ENCODE assay signal across 8 cellular contexts in genomic region chr19:511101-511841, GRCh38. TPM values are rescaled to one million over a fixed set of nuclear protein-coding genes. Genes with fewer than 3 reads are reported as not detected.
DNase-seq lines count a peak whose midpoint lies in the region; ATAC-seq and TF ChIP-seq lines count a peak whose summit lies in the region.

No MANE protein-coding gene starts in this region.

- no peak overlapping the region for H3K9ac ChIP-seq in mammary epithelial cell (ENCODE audit: insufficient read depth, low read length)
- no peak overlapping the region for H3K9ac ChIP-seq in SK-N-SH

- H3K9me2 ChIP-seq in SK-N-SH = no peaks in the 10 kb centered on the region

- peaks cover 49% of the 10 kb centered on the region for H3K4me1 ChIP-seq in CD8-positive, alpha-beta memory T cell (ENCODE audit: insufficient read depth, low read length)
- H3K4me1 ChIP-seq in mammary epithelial cell (ENCODE audit: insufficient read depth, low read length) (peaks cover 17% of the 10 kb centered on the region), mesodermal cell (ENCODE audit: control insufficient read depth, insufficient read depth, low read length, poor library complexity, severe bottlenecking) (peaks cover 15% of the 10 kb centered on the region), SK-N-SH (ENCODE audit: control insufficient read depth in 1 of 2, insufficient read depth in 2 of 2, low read depth in 1 of 2, low read length in 1 of 2) (peaks cover 2 to 12% of the 10 kb centered on the region in 2 experiments; a peak in 1 of 4 replicates)

- H3K27me3 Mint-ChIP-seq in CD8-positive, alpha-beta memory T cell = peaks cover 0 to 1% of the 10 kb centered on the region in 2 donors
- no peaks in the 10 kb centered on the region for H3K27me3 Mint-ChIP-seq in activated B cell treated with CpG ODN at 0.5 μM for 24 hours

- H3K4me2 ChIP-seq in mammary epithelial cell (ENCODE audit: insufficient read depth, low read depth, low read length) (no peak overlapping the region), SK-N-SH (no peak overlapping the region)

- H3K27ac Mint-ChIP-seq in CD8-positive, alpha-beta memory T cell = peak overlapping the region; percentile 95 to 100 (median 100)
- H3K27ac Mint-ChIP-seq in activated B cell treated with CpG ODN at 0.5 μM for 24 hours = peak overlapping the region; percentile 84

- DNase-seq in CD8-positive, alpha-beta memory T cell = peak; percentile 87 to 97 (median 95)
- DNase-seq in NCI-H1436 (lab: John Stamatoyannopoulos, UW) = peak; percentile 98
- no peak for DNase-seq in activated B cell treated with CpG ODN at 0.5 μM for 24 hours
- peak; percentile 67 for DNase-seq in mammary epithelial cell
- peak; percentile 61 to 75 for DNase-seq in stimulated activated CD8-positive, alpha-beta memory T cell treated with anti-CD3 and anti-CD28 coated beads, Interleukin-7, amount 100 ng/mL, for 48 hours (ENCODE audit: extremely low read depth in 1 of 2, low read depth in 1 of 2)
- no peak for DNase-seq in SK-N-SH

- peaks cover 17% of the 10 kb centered on the region for H3K79me2 ChIP-seq in mammary epithelial cell (ENCODE audit: insufficient read depth, low read length)
- peaks cover 18% of the 10 kb centered on the region for H3K79me2 ChIP-seq in SK-N-SH (ENCODE audit: insufficient read depth)

- peaks cover 5% of the 10 kb centered on the region for H3F3A ChIP-seq in SK-N-SH (replicated peaks; ENCODE audit: insufficient read depth)

- H3K9me3 Mint-ChIP-seq in CD8-positive, alpha-beta memory T cell = no peaks in the 10 kb centered on the region
- H3K9me3 Mint-ChIP-seq in activated B cell treated with CpG ODN at 0.5 μM for 24 hours = no peaks in the 10 kb centered on the region

- TF ChIP-seq RAD21 in SK-N-SH (IDR thresholded peaks at IDR 0.05; ENCODE audit: low read length) = no peak

- peak overlapping the region; percentile 84 for H3K4me3 ChIP-seq in CD8-positive, alpha-beta memory T cell (ENCODE audit: low read length)
- H3K4me3 ChIP-seq in mammary epithelial cell (replicated peaks in 1 of 3; ENCODE audit: insufficient read depth in 1 of 3, low read depth in 2 of 3, low read length in 3 of 3) (no peak overlapping the region), mesodermal cell (ENCODE audit: extremely low read depth, insufficient read depth, low read length, poor library complexity, severe bottlenecking) (peak overlapping the region; percentile 14), SK-N-SH (ENCODE audit: low read depth in 2 of 2, low read length in 1 of 2) (no peak overlapping the region)

- in situ Hi-C loops in mammary epithelial cell (cut with MboI; ENCODE audit: low sequenced_read_pairs in 2 of 2) = no loop called here

- intact Hi-C loops in activated B cell treated with CpG ODN at 0.5 μM for 24 hours (cut with micrococcal nuclease) (loop anchor here (5.0 kb wide), 1 partner anchor 121 kb away; the partner anchor contains the start of gene POLRMT), mammary epithelial cell (cut with micrococcal nuclease) (no loop called here)

- no peaks in the 10 kb centered on the region for H3K27me3 ChIP-seq in CD8-positive, alpha-beta memory T cell (ENCODE audit: insufficient read depth, low read length, poor library complexity, severe bottlenecking)
- H3K27me3 ChIP-seq in mammary epithelial cell (ENCODE audit: insufficient read depth, low read length) (no peaks in the 10 kb centered on the region), SK-N-SH (ENCODE audit: insufficient read depth) (no peaks in the 10 kb centered on the region)

- dilution Hi-C loops in mammary epithelial cell (cut with HindIII; ENCODE audit: low sequenced_read_pairs) = no loop called here

- no peaks in the 10 kb centered on the region for H3K36me3 ChIP-seq in CD8-positive, alpha-beta memory T cell (ENCODE audit: insufficient read depth, low read length)
- H3K36me3 ChIP-seq in mammary epithelial cell (ENCODE audit: insufficient read depth, low read length) (no peaks in the 10 kb centered on the region), mesodermal cell (ENCODE audit: control insufficient read depth, insufficient read depth, low read length) (peaks cover 20% of the 10 kb centered on the region), SK-N-SH (replicated peaks in 1 of 2; ENCODE audit: control insufficient read depth in 1 of 2, insufficient read depth in 2 of 2, low read length in 1 of 2) (peaks cover 0 to 5% of the 10 kb centered on the region in 2 experiments)

- H2AFZ ChIP-seq in mammary epithelial cell (ENCODE audit: low read depth, low read length) (no peak overlapping the region), SK-N-SH (ENCODE audit: low read depth) (no peak overlapping the region)

- no peaks in the 10 kb centered on the region for H3K9me3 ChIP-seq in CD8-positive, alpha-beta memory T cell (ENCODE audit: low read length)
- no peaks in the 10 kb centered on the region for H3K9me3 ChIP-seq in mammary epithelial cell (replicated peaks; ENCODE audit: insufficient read depth, low read length)
- H3K9me3 ChIP-seq in mesodermal cell (ENCODE audit: control insufficient read depth, low read length) = no peaks in the 10 kb centered on the region
- H3K9me3 ChIP-seq in SK-N-SH = no peaks in the 10 kb centered on the region

- TF ChIP-seq EP300 in SK-N-SH (IDR thresholded peaks at IDR 0.05; ENCODE audit: borderline replicate concordance in 1 of 2, low read depth in 1 of 2, low read length in 1 of 2) = no peak

- peak overlapping the region; percentile 97 for H3K27ac ChIP-seq in CD8-positive, alpha-beta memory T cell (ENCODE audit: low read depth, low read length)
- H3K27ac ChIP-seq in mammary epithelial cell (ENCODE audit: insufficient read depth, low read depth, low read length) (no peak overlapping the region), mesodermal cell (ENCODE audit: low read depth, low read length, severe bottlenecking) (peak overlapping the region; percentile 87), SK-N-SH (ENCODE audit: low read depth in 2 of 2, low read length in 1 of 2) (no peak overlapping the region)

- WGBS in mammary epithelial cell (ENCODE audit: low coverage, missing lambda C conversion rate) = 73% methylated on average over 21 of the region's 29 CpGs
- 13 to 16% methylated on average over 14 to 25 of the region's 29 CpGs for WGBS in mesodermal cell (ENCODE audit: insufficient coverage in 2 of 2), 2 experiments
- 90% methylated on average over 18 of the region's 29 CpGs for WGBS in SK-N-SH (ENCODE audit: low lambda C conversion rate)

- TF ChIP-seq CTCF in activated B cell treated with CpG ODN at 0.5 μM for 24 hours (IDR thresholded peaks at IDR 0.05) (no peak), mammary epithelial cell (conservative IDR thresholded peaks at IDR 0.05 in 1 of 2, IDR thresholded peaks at IDR 0.05 in 1 of 2; ENCODE audit: extremely low read depth in 1 of 2, insufficient read depth in 1 of 2, low read depth in 1 of 2, low read length in 2 of 2) (no peak), SK-N-SH (IDR thresholded peaks at IDR 0.05) (no peak)

- peaks cover 0 to 14% (median 7%) of the 10 kb centered on the region in 3 donors for H3K36me3 Mint-ChIP-seq in CD8-positive, alpha-beta memory T cell
- H3K36me3 Mint-ChIP-seq in activated B cell treated with CpG ODN at 0.5 μM for 24 hours (ENCODE audit: low read depth) = peaks cover 12% of the 10 kb centered on the region

- H4K20me1 ChIP-seq in mammary epithelial cell (ENCODE audit: insufficient read depth, low read length) (no peaks in the 10 kb centered on the region), SK-N-SH (ENCODE audit: insufficient read depth) (peaks cover 5% of the 10 kb centered on the region; the same call in 1 of the 2 replicates)

- POLR2A ChIA-PET in CD8-positive, alpha-beta memory T cell (lab: Charles Lee) = interaction anchor here (0.8 to 2.6 kb wide), 6 partner anchors 10 to 758 kb away, joined by 3 to 18 read pairs (median 5); partner anchors contain the start of genes CDC34 and CIRBP
- POLR2A ChIA-PET in activated B cell treated with CpG ODN at 0.5 μM for 24 hours (lab: Charles Lee) = interaction anchor here (0.6 to 2.3 kb wide), 8 partner anchors 9 to 1525 kb away, joined by 3 to 23 read pairs (median 4); partner anchors contain the start of gene CDC34
- POLR2A ChIA-PET in SK-N-SH (lab: Yijun Ruan, JAX) = interaction anchor here (0.7 kb wide), 2 partner anchors 17 to 20 kb away, joined by 3 read pairs; no protein-coding TSS in a partner anchor

- H3K4me1 Mint-ChIP-seq in CD8-positive, alpha-beta memory T cell = peaks cover 35 to 59% (median 52%) of the 10 kb centered on the region in 3 donors
- H3K4me1 Mint-ChIP-seq in activated B cell treated with CpG ODN at 0.5 μM for 24 hours = peaks cover 40% of the 10 kb centered on the region

- H3K4me3 Mint-ChIP-seq in CD8-positive, alpha-beta memory T cell = peak overlapping the region; percentile 83 to 95 (median 90)
- H3K4me3 Mint-ChIP-seq in activated B cell treated with CpG ODN at 0.5 μM for 24 hours = peak overlapping the region; percentile 74

- CTCF ChIA-PET in CD8-positive, alpha-beta memory T cell (lab: Charles Lee) = interaction anchor here (0.5 to 4.7 kb wide), 30 partner anchors 8 to 766 kb away, joined by 3 to 55 read pairs (median 4); partner anchors contain the start of genes BSG, CDC34, GZMM and MADCAM1
- CTCF ChIA-PET in activated B cell treated with CpG ODN at 0.5 μM for 24 hours (lab: Charles Lee) (interaction anchor here (0.7 to 2.2 kb wide), 9 partner anchors 11 to 233 kb away, joined by 3 to 11 read pairs (median 5); partner anchors contain the start of gene CDC34), mammary epithelial cell (lab: Charles Lee; ENCODE audit: low non-redundant PET) (interaction anchor here (0.6 to 0.9 kb wide), 3 partner anchors 17 to 242 kb away, joined by 3 to 6 read pairs (median 3); no protein-coding TSS in a partner anchor), SK-N-SH (lab: Yijun Ruan, JAX) (interaction anchor here (0.6 to 3.6 kb wide), 27 partner anchors 12 to 429 kb away, joined by 3 to 71 read pairs (median 5); partner anchors contain the start of genes CDC34 and SHC2)

- no TSS peak for BruUV-seq in mammary epithelial cell (replicated peaks; lab: Mats Ljungman, UMichigan)

- no peak for ATAC-seq in activated B cell treated with CpG ODN at 0.5 μM for 24 hours (ENCODE audit: low read depth)
- no peak for ATAC-seq in HG02840 (IDR thresholded peaks at IDR 0.05; ENCODE audit: low FRiP score, unreplicated experiment)

RNA-seq across cellular contexts. Expression of gene TPGS1, which starts 4.0 kb away (rescaled TPM):
- total RNA-seq in CD8-positive, alpha-beta memory T cell = 10 to 100 TPM; 18.6 to 20.0 TPM
- polyA plus RNA-seq in CD8-positive, alpha-beta memory T cell = 50.3 TPM
- total RNA-seq in activated B cell treated with CpG ODN at 0.5 μM for 24 hours = 20.3 and 23.8 TPM in 2 replicates
- total RNA-seq in mammary epithelial cell = 10 to 100 TPM; 15.2 to 29.2 TPM
- 4.2 TPM for polyA plus RNA-seq in mammary epithelial cell
- polyA minus RNA-seq in mammary epithelial cell = 1.4 TPM
- polyA plus RNA-seq in mesodermal cell (2013, experiment 1 of 2) = 17.5 TPM
- polyA plus RNA-seq in mesodermal cell (2013, experiment 2 of 2) = 12.8 TPM
- 28.3 and 31.0 TPM in 2 replicates for polyA plus RNA-seq in SK-N-SH (2012; rRNA removed)
- 11.8 and 22.1 TPM in 2 replicates for polyA plus RNA-seq in SK-N-SH (2012; cell fraction: cytosol; rRNA removed)
- 20.6 and 30.9 TPM in 2 replicates for polyA plus RNA-seq in SK-N-SH (2012; cell fraction: nucleus; rRNA removed)

RNA-seq across cellular contexts. Expression of gene MADCAM1, which starts 15.0 kb away (rescaled TPM):
- total RNA-seq in CD8-positive, alpha-beta memory T cell = under 1 TPM; 0.33 to 0.44 TPM
- 0.12 TPM for polyA plus RNA-seq in CD8-positive, alpha-beta memory T cell
- total RNA-seq in activated B cell treated with CpG ODN at 0.5 μM for 24 hours (0.40 and 0.76 TPM in 2 replicates), mammary epithelial cell (under 1 TPM in 1 of 2 donors, not detected in 1; 0.33 TPM)
- polyA plus RNA-seq in mammary epithelial cell (0.02 TPM), SK-N-SH (2012; rRNA removed) (0.63 and 0.81 TPM in 2 replicates)
- not detected for polyA minus RNA-seq in mammary epithelial cell
- polyA plus RNA-seq in mesodermal cell (2013, experiment 1 of 2) = 0.70 TPM
- polyA plus RNA-seq in mesodermal cell (2013, experiment 2 of 2) = 0.25 TPM
- 0.14 TPM in 2 replicates for polyA plus RNA-seq in SK-N-SH (2012; cell fraction: cytosol; rRNA removed)
- 3.7 and 8.3 TPM in 2 replicates for polyA plus RNA-seq in SK-N-SH (2012; cell fraction: nucleus; rRNA removed)

RNA-seq across cellular contexts. Expression of gene CDC34, which starts 20.3 kb away (rescaled TPM):
- 10 to 100 TPM; 56.9 to 57.8 TPM for total RNA-seq in CD8-positive, alpha-beta memory T cell
- polyA plus RNA-seq in CD8-positive, alpha-beta memory T cell = 46.9 TPM
- total RNA-seq in activated B cell treated with CpG ODN at 0.5 μM for 24 hours (19.8 and 23.1 TPM in 2 replicates), mammary epithelial cell (10 to 100 TPM; 52.8 to 68.5 TPM)
- polyA plus RNA-seq in mammary epithelial cell (50.3 TPM), SK-N-SH (2012; rRNA removed) (69.2 and 96.7 TPM in 2 replicates)
- 24.4 TPM for polyA minus RNA-seq in mammary epithelial cell
- polyA plus RNA-seq in mesodermal cell (2013, experiment 1 of 2) = 170 TPM
- 138 TPM for polyA plus RNA-seq in mesodermal cell (2013, experiment 2 of 2)
- 48.9 and 66.0 TPM in 2 replicates for polyA plus RNA-seq in SK-N-SH (2012; cell fraction: cytosol; rRNA removed)
- 83.8 and 200 TPM in 2 replicates for polyA plus RNA-seq in SK-N-SH (2012; cell fraction: nucleus; rRNA removed)

RNA-seq across cellular contexts. Expression of gene GZMM, which starts 32.6 kb away (rescaled TPM):
- total RNA-seq in CD8-positive, alpha-beta memory T cell = 10 to 100 TPM; 48.8 to 50.5 TPM
- polyA plus RNA-seq in CD8-positive, alpha-beta memory T cell = 327 TPM
- total RNA-seq in activated B cell treated with CpG ODN at 0.5 μM for 24 hours (0.22 TPM in 1 of 2 replicates, not detected in the other), mammary epithelial cell (not detected)
- polyA plus RNA-seq in mammary epithelial cell (not detected), SK-N-SH (2012; rRNA removed) (not detected in 2 replicates)
- polyA minus RNA-seq in mammary epithelial cell = not detected
- polyA plus RNA-seq in mesodermal cell (2013, experiment 1 of 2) = not detected
- not detected for polyA plus RNA-seq in mesodermal cell (2013, experiment 2 of 2)
- polyA plus RNA-seq in SK-N-SH (2012; cell fraction: cytosol; rRNA removed) = 0.06 TPM in 1 of 2 replicates, not detected in the other
- polyA plus RNA-seq in SK-N-SH (2012; cell fraction: nucleus; rRNA removed) = 0.07 and 0.11 TPM in 2 replicates

RNA-seq across cellular contexts. Expression of gene SHC2, which starts 50.4 kb away (rescaled TPM):
- total RNA-seq in CD8-positive, alpha-beta memory T cell = under 1 TPM; 0.11 to 0.13 TPM
- not detected for polyA plus RNA-seq in CD8-positive, alpha-beta memory T cell
- 0.24 TPM in 1 of 2 replicates, not detected in the other for total RNA-seq in activated B cell treated with CpG ODN at 0.5 μM for 24 hours
- total RNA-seq in mammary epithelial cell = 1 to 10 TPM in 1 of 2 donors, under 1 TPM in 1; 0.68 to 1.3 TPM
- 0.10 TPM for polyA plus RNA-seq in mammary epithelial cell
- polyA minus RNA-seq in mammary epithelial cell = not detected
- 48.6 TPM for polyA plus RNA-seq in mesodermal cell (2013, experiment 1 of 2)
- polyA plus RNA-seq in mesodermal cell (2013, experiment 2 of 2) = 39.2 TPM
- 0.64 and 0.80 TPM in 2 replicates for polyA plus RNA-seq in SK-N-SH (2012; rRNA removed)
- polyA plus RNA-seq in SK-N-SH (2012; cell fraction: cytosol; rRNA removed) = 0.22 and 0.45 TPM in 2 replicates
- 3.8 and 7.6 TPM in 2 replicates for polyA plus RNA-seq in SK-N-SH (2012; cell fraction: nucleus; rRNA removed)

Comparison
In these comparisons a context has a peak if more than half of its experiments do, and no peak if none do; other contexts are left out.
1. DNase-seq: peak in CD8-positive, alpha-beta memory T cell (5 of 5), NCI-H1436 (single experiment), mammary epithelial cell (single experiment) and stimulated activated CD8-positive, alpha-beta memory T cell treated with anti-CD3 and anti-CD28 coated beads, Interleukin-7, amount 100 ng/mL, for 48 hours (2 of 2); none in activated B cell treated with CpG ODN at 0.5 μM for 24 hours (single experiment) and SK-N-SH (single experiment).
2. H3K27ac ChIP-seq: peak in CD8-positive, alpha-beta memory T cell (single experiment) and mesodermal cell (single experiment); none in mammary epithelial cell (single experiment) and SK-N-SH (0 of 2).
3. H3K4me3 ChIP-seq: peak in CD8-positive, alpha-beta memory T cell (single experiment) and mesodermal cell (single experiment); none in mammary epithelial cell (0 of 3) and SK-N-SH (0 of 2).